ENCODE assay signal across 8 cellular contexts in genomic region chr1:156282479-156283222, GRCh38. TPM values are rescaled to one million over a fixed set of nuclear protein-coding genes. Genes with fewer than 3 reads are reported as not detected.
DNase-seq lines count a peak whose midpoint lies in the region; ATAC-seq and TF ChIP-seq lines count a peak whose summit lies in the region.

Gene SMG5 (minus strand): TSS chr1:156282825. CDS start chr1:156282680, 145 bp downstream.

- H3K36me3 ChIP-seq in osteoblast (ENCODE audit: insufficient read depth, low read length) (peaks cover 17% of the 10 kb centered on the region), thoracic aorta (peaks cover 7% of the 10 kb centered on the region)

- H3K27ac Mint-ChIP-seq in activated naive CD8-positive, alpha-beta T cell = peak within 1 kb of the TSS; percentile 98

- H3K9me3 Mint-ChIP-seq in activated naive CD8-positive, alpha-beta T cell (ENCODE audit: low read depth) = no peaks in the 10 kb centered on the region

- H3K27me3 Mint-ChIP-seq in activated naive CD8-positive, alpha-beta T cell = no peaks in the 10 kb centered on the region

- POLR2A ChIA-PET in GM10248 (lab: Yijun Ruan, JAX) = interaction anchor here (0.6 to 1.2 kb wide), 4 partner anchors 53 to 1617 kb away, joined by 3 to 5 read pairs (median 3); partner anchors contain the start of gene SLC25A44

- H3K27ac ChIP-seq in osteoblast (ENCODE audit: low read depth, low read length) (peak within 1 kb of the TSS; percentile 71), thoracic aorta (peak within 1 kb of the TSS; percentile 58 to 70)

- peak; percentile 77 for ATAC-seq in HG02623 (IDR thresholded peaks at IDR 0.05; ENCODE audit: unreplicated experiment)
- peak; percentile 96 for ATAC-seq in thoracic aorta (ENCODE audit: insufficient number of reproducible peaks, low FRiP score, low read depth)

- peaks cover 41% of the 10 kb centered on the region for H4K20me1 ChIP-seq in osteoblast (ENCODE audit: insufficient read depth, low read length)

- TF ChIP-seq CTCF in GM10248 (IDR thresholded peaks at IDR 0.05; ENCODE audit: control extremely low read depth, extremely low read depth, low read depth, missing control alignments) = no peak
- no peak for TF ChIP-seq CTCF in osteoblast (IDR thresholded peaks at IDR 0.05; ENCODE audit: extremely low read depth, low read depth, low read length)
- no peak for TF ChIP-seq CTCF in thoracic aorta (IDR thresholded peaks at IDR 0.05)

- H3K4me2 ChIP-seq in osteoblast (ENCODE audit: insufficient read depth, low read length) = peak within 1 kb of the TSS; percentile 99

- DNase-seq in GM10248 (ENCODE audit: extremely low spot score) = peak; percentile 95
- peak; percentile 98 for DNase-seq in NCI-H1105 (lab: John Stamatoyannopoulos, UW)
- DNase-seq in SKM-1 treated with dmso at 0.1 percent for 144 hours (lab: John Stamatoyannopoulos, UW; ENCODE audit: unreplicated experiment) = peak; percentile 99
- peak; percentile 98 for DNase-seq in glomerular visceral epithelial cell (ENCODE audit: extremely low spot score)
- peak; percentile 99 for DNase-seq in osteoblast (ENCODE audit: insufficient read length, low spot score, missing footprints)
- DNase-seq in thoracic aorta (ENCODE audit: low spot score) = peak; percentile 81

- peaks cover 2% of the 10 kb centered on the region for H3K36me3 Mint-ChIP-seq in activated naive CD8-positive, alpha-beta T cell

- peak within 1 kb of the TSS; percentile 82 for H3K4me3 ChIP-seq in osteoblast (ENCODE audit: insufficient read depth, low read length)
- peak within 1 kb of the TSS; percentile 83 for H3K4me3 ChIP-seq in thoracic aorta

- peak within 1 kb of the TSS; percentile 99 for H3K4me3 Mint-ChIP-seq in activated naive CD8-positive, alpha-beta T cell

- CTCF ChIA-PET in GM10248 (lab: Yijun Ruan, JAX) = interaction anchor here (1.0 to 4.3 kb wide), 13 partner anchors 9 to 203 kb away, joined by 3 to 19 read pairs (median 4); no protein-coding TSS in a partner anchor

- peaks cover 50% of the 10 kb centered on the region for H3K79me2 ChIP-seq in osteoblast (ENCODE audit: insufficient read depth, low read length)

- peaks cover 31% of the 10 kb centered on the region for H3K4me1 Mint-ChIP-seq in activated naive CD8-positive, alpha-beta T cell (ENCODE audit: low read depth)

- H2AFZ ChIP-seq in osteoblast (ENCODE audit: low read length) = peak within 1 kb of the TSS; percentile 91

- no peaks in the 10 kb centered on the region for H3K27me3 ChIP-seq in osteoblast (ENCODE audit: insufficient read depth, low read length)
- no peaks in the 10 kb centered on the region for H3K27me3 ChIP-seq in thoracic aorta (replicated peaks; ENCODE audit: insufficient read depth)

- peaks cover 31% of the 10 kb centered on the region for H3K4me1 ChIP-seq in osteoblast (ENCODE audit: insufficient read depth, low read length)
- H3K4me1 ChIP-seq in thoracic aorta (ENCODE audit: control insufficient read depth in 1 of 2, low read depth in 2 of 2) = peaks cover 19 to 28% of the 10 kb centered on the region in 2 donors

- H3K9me3 ChIP-seq in osteoblast (ENCODE audit: low read depth, low read length) = no peaks in the 10 kb centered on the region
- H3K9me3 ChIP-seq in thoracic aorta = no peaks in the 10 kb centered on the region

RNA-seq across cellular contexts. Expression of gene SMG5, which starts in this region (rescaled TPM):
- total RNA-seq in osteoblast (49.2 and 50.7 TPM in 2 replicates), thoracic aorta (10 to 100 TPM; 57.8 to 72.7 TPM)

Comparison
In these comparisons a context has a peak if more than half of its experiments do, and no peak if none do; other contexts are left out.
1. Peak in every context shown above with its lines: DNase-seq, ATAC-seq, H3K4me3 ChIP-seq and H3K27ac ChIP-seq.